In genomic region chr14:75630695-75631452, GRCh38 we compare ENCODE assay signal across 27 cellular contexts. TPM values are rescaled to one million over a fixed set of nuclear protein-coding genes. Genes with fewer than 3 reads are reported as not detected.
DNase-seq lines count a peak whose midpoint lies in the region; ATAC-seq, FAIRE-seq and TF ChIP-seq lines count a peak whose summit lies in the region.
"Had no signal": no experiment of that assay in that cellular context is flagged by ENCODE, and none has a peak within 500 bp of the region (broad histone marks: within the 10 kb centered on the region; RNA-seq: fewer than 3 reads in every experiment).

No MANE protein-coding gene starts in this region.

- H3K9ac ChIP-seq in HepG2 (ENCODE audit: insufficient read depth, low read depth, low read length) = no peak overlapping the region

- H3K36me3 Mint-ChIP-seq in activated T-helper 17 cell treated with anti-CD3 and anti-CD28 coated beads, Interleukin-2, amount 50 U/mL, for 72 hours (ENCODE audit: low read depth) = peaks cover 17% of the 10 kb centered on the region
- H3K36me3 Mint-ChIP-seq: activated naive CD4-positive, alpha-beta T cell treated with anti-CD3 and anti-CD28 coated beads, Interleukin-2, amount 10 ng/mL, durations not matched to agents 7 days and 5 days; CD8-positive, alpha-beta T cell had no signal

- TF ChIP-seq POLR2A in HepG2 (IDR thresholded peaks at IDR 0.05; ENCODE audit: insufficient read depth in 1 of 2, low read depth in 2 of 2, low read length in 2 of 2) (no peak), right lobe of liver (IDR thresholded peaks at IDR 0.05) (no peak), erythroblast (IDR thresholded peaks at IDR 0.05; ENCODE audit: low read length) (no peak)

- peak; percentile 30; the same call in 2 of the 3 replicates for ATAC-seq in HepG2
- no peak for ATAC-seq in right lobe of liver
- ATAC-seq in upper lobe of right lung = peak; percentile 19
- no peak for ATAC-seq in activated T-helper 17 cell treated with anti-CD3 and anti-CD28 coated beads, Interleukin-2, amount 50 U/mL, for 72 hours (replicated peaks)
- ATAC-seq: A549; activated CD4-positive, alpha-beta T cell treated with anti-CD3 and anti-CD28 coated beads for 36 hours; CD8-positive, alpha-beta T cell; heart right ventricle; T-helper 17 cell had no signal

- WGBS in HepG2 (ENCODE audit: low lambda C conversion rate) = 82% methylated on average over 6 of the region's 6 CpGs
- 70% methylated on average over 2 of the region's 6 CpGs for WGBS in right lobe of liver (ENCODE audit: insufficient coverage, low coverage, low lambda C conversion rate, missing lambda C conversion rate)

- no peak overlapping the region for H3K4me2 ChIP-seq in HepG2 (ENCODE audit: low read depth, low read length)
- H3K4me2 ChIP-seq: A549 had no signal

- H4K20me1 ChIP-seq in HepG2 (ENCODE audit: insufficient read depth, low read length) = no peaks in the 10 kb centered on the region

- H3K4me3 Mint-ChIP-seq in activated T-helper 17 cell treated with anti-CD3 and anti-CD28 coated beads, Interleukin-2, amount 50 U/mL, for 72 hours = no peak overlapping the region
- H3K4me3 Mint-ChIP-seq: activated CD4-positive, alpha-beta T cell treated with anti-CD3 and anti-CD28 coated beads for 36 hours; activated naive CD4-positive, alpha-beta T cell treated with anti-CD3 and anti-CD28 coated beads, Interleukin-2, amount 10 ng/mL, durations not matched to agents 7 days and 5 days; activated T-cell treated with anti-CD3 and anti-CD28 coated beads, Interleukin-2, amount 50 U/mL, for 24 hours; CD8-positive, alpha-beta T cell; T-helper 17 cell had no signal

- TF ChIP-seq CTCF in HepG2 (CRISPR knock-in tag; IDR thresholded peaks at IDR 0.05) (no peak), right lobe of liver (IDR thresholded peaks at IDR 0.05) (no peak), upper lobe of right lung (IDR thresholded peaks at IDR 0.05) (no peak)

- no peak overlapping the region for H3K27ac Mint-ChIP-seq in activated T-helper 17 cell treated with anti-CD3 and anti-CD28 coated beads, Interleukin-2, amount 50 U/mL, for 72 hours
- H3K27ac Mint-ChIP-seq: activated CD4-positive, alpha-beta T cell treated with anti-CD3 and anti-CD28 coated beads for 36 hours; activated naive CD4-positive, alpha-beta T cell treated with anti-CD3 and anti-CD28 coated beads, Interleukin-2, amount 10 ng/mL, durations not matched to agents 7 days and 5 days; activated T-cell treated with anti-CD3 and anti-CD28 coated beads, Interleukin-2, amount 50 U/mL, for 24 hours; CD8-positive, alpha-beta T cell; T-helper 17 cell had no signal

- H3K4me3 ChIP-seq in HepG2 (replicated peaks in 1 of 3; ENCODE audit: insufficient read depth in 1 of 3, low read depth in 2 of 3, low read length in 3 of 3) (no peak overlapping the region), right lobe of liver (no peak overlapping the region), upper lobe of right lung (no peak overlapping the region)
- H3K4me3 ChIP-seq: A549, HAP-1, heart right ventricle, prostate gland, uterus had no signal

- TF ChIP-seq RAD21 in HepG2 (CRISPR knock-in tag; IDR thresholded peaks at IDR 0.05) = no peak

- no peaks in the 10 kb centered on the region for H3K79me2 ChIP-seq in HepG2 (ENCODE audit: insufficient read depth, low read length)

- H2AFZ ChIP-seq in HepG2 (ENCODE audit: low read length) = no peak overlapping the region

- H3K27me3 ChIP-seq in HepG2 (ENCODE audit: control insufficient read depth in 1 of 2, insufficient read depth in 2 of 2, low read length in 2 of 2) (no peaks in the 10 kb centered on the region), right lobe of liver (no peaks in the 10 kb centered on the region), upper lobe of right lung (no peaks in the 10 kb centered on the region)
- H3K27me3 ChIP-seq: heart right ventricle, neutrophil, uterus had no signal

- H3K4me1 Mint-ChIP-seq in activated T-helper 17 cell treated with anti-CD3 and anti-CD28 coated beads, Interleukin-2, amount 50 U/mL, for 72 hours = no peaks in the 10 kb centered on the region
- H3K4me1 Mint-ChIP-seq: activated CD4-positive, alpha-beta T cell treated with anti-CD3 and anti-CD28 coated beads for 36 hours; activated naive CD4-positive, alpha-beta T cell treated with anti-CD3 and anti-CD28 coated beads, Interleukin-2, amount 10 ng/mL, durations not matched to agents 7 days and 5 days; T-helper 17 cell had no signal

- no peak overlapping the region for H3K27ac ChIP-seq in HepG2 (ENCODE audit: extremely low read length, insufficient read depth, low read length)
- no peak overlapping the region for H3K27ac ChIP-seq in right lobe of liver
- no peak overlapping the region for H3K27ac ChIP-seq in upper lobe of right lung
- H3K27ac ChIP-seq: A549, heart right ventricle, neutrophil, prostate gland, uterus had no signal

- peaks cover 47% of the 10 kb centered on the region for H3K4me1 ChIP-seq in HepG2 (ENCODE audit: insufficient read depth, low read length)
- H3K4me1 ChIP-seq in right lobe of liver = peaks cover 0 to 24% (median 11%) of the 10 kb centered on the region in 4 donors
- H3K4me1 ChIP-seq in upper lobe of right lung = no peaks in the 10 kb centered on the region
- H3K4me1 ChIP-seq: A549, HAP-1, prostate gland, uterus had no signal

- POLR2A ChIA-PET in HepG2 (lab: Yijun Ruan, JAX) = no interaction called here

- no peaks in the 10 kb centered on the region for H3K9me3 ChIP-seq in HepG2 (ENCODE audit: low read length)
- H3K9me3 ChIP-seq in right lobe of liver = no peaks in the 10 kb centered on the region
- H3K9me3 ChIP-seq in upper lobe of right lung = no peaks in the 10 kb centered on the region
- H3K9me3 ChIP-seq: A549, HAP-1, heart right ventricle, neutrophil, prostate gland, uterus had no signal

- no peak for TF ChIP-seq EP300 in HepG2 (IDR thresholded peaks at IDR 0.05; ENCODE audit: low read depth in 2 of 2, low read length in 2 of 2)
- TF ChIP-seq EP300 in HepG2 (CRISPR knock-in tag; IDR thresholded peaks at IDR 0.05; ENCODE audit: borderline replicate concordance) = no peak

- intact Hi-C loops in HepG2 (cut with micrococcal nuclease; ENCODE audit: unreplicated experiment) = no loop called here
- intact Hi-C loops in right lobe of liver (cut with DNase I) = no loop called here
- intact Hi-C loops in upper lobe of right lung (cut with DNase I) = no loop called here

- H3K9me3 Mint-ChIP-seq in activated T-helper 17 cell treated with anti-CD3 and anti-CD28 coated beads, Interleukin-2, amount 50 U/mL, for 72 hours = no peaks in the 10 kb centered on the region
- H3K9me3 Mint-ChIP-seq: activated naive CD4-positive, alpha-beta T cell treated with anti-CD3 and anti-CD28 coated beads, Interleukin-2, amount 10 ng/mL, durations not matched to agents 7 days and 5 days; activated T-cell treated with anti-CD3 and anti-CD28 coated beads, Interleukin-2, amount 50 U/mL, for 24 hours; CD8-positive, alpha-beta T cell had no signal

- CTCF ChIA-PET in HepG2 (lab: Yijun Ruan, JAX; ENCODE audit: low intra/inter-chr PET ratio, low total read pairs) = no interaction called here

- H3K27me3 Mint-ChIP-seq in activated T-helper 17 cell treated with anti-CD3 and anti-CD28 coated beads, Interleukin-2, amount 50 U/mL, for 72 hours = no peaks in the 10 kb centered on the region
- H3K27me3 Mint-ChIP-seq: activated CD4-positive, alpha-beta T cell treated with anti-CD3 and anti-CD28 coated beads for 36 hours; activated naive CD4-positive, alpha-beta T cell treated with anti-CD3 and anti-CD28 coated beads, Interleukin-2, amount 10 ng/mL, durations not matched to agents 7 days and 5 days; activated T-cell treated with anti-CD3 and anti-CD28 coated beads, Interleukin-2, amount 50 U/mL, for 24 hours; T-helper 17 cell had no signal

- H3K36me3 ChIP-seq in HepG2 (replicated peaks in 1 of 2; ENCODE audit: control insufficient read depth in 1 of 2, insufficient read depth in 2 of 2, low read length in 2 of 2) (peaks cover 2 to 10% of the 10 kb centered on the region in 2 experiments; a peak in 2 of 5 replicates), right lobe of liver (peaks cover 0 to 12% (median 0%) of the 10 kb centered on the region in 4 donors), upper lobe of right lung (no peaks in the 10 kb centered on the region)
- H3K36me3 ChIP-seq: HAP-1, neutrophil, prostate gland, uterus had no signal

- no TSS peak for BruUV-seq in HepG2 (replicated peaks; lab: Mats Ljungman, UMichigan)

- FAIRE-seq in HepG2 (lab: Jason Lieb, UNC) = no peak
- FAIRE-seq: A549, colon had no signal

- in situ Hi-C loops in HepG2 (cut with HindIII; ENCODE audit: extremely low pct_ligation_motif_present, low pct_unique_long_range_greater_than_20kb) = no loop called here

- DNase-seq in HepG2 (ENCODE audit: low spot score) (no peak), right lobe of liver (no peak), NCI-H69 (lab: John Stamatoyannopoulos, UW) (peak; percentile 28), iPS-NIHi7 (ENCODE audit: extremely low spot score) (peak; percentile 72), upper lobe of right lung (no peak), erythroblast (lab: John Stamatoyannopoulos, UW) (no peak)
- no peak for DNase-seq in stimulated activated CD4-positive, alpha-beta T cell treated with anti-CD3 and anti-CD28 coated beads, Interleukin-2, amount 100 ng/mL, for 24 hours
- DNase-seq: activated CD4-positive, alpha-beta T cell treated with anti-CD3 and anti-CD28 coated beads for 36 hours; activated naive CD4-positive, alpha-beta T cell treated with anti-CD3 and anti-CD28 coated beads, Interleukin-2, amount 10 ng/mL, durations not matched to agents 7 days and 5 days; activated T-cell treated with anti-CD3 and anti-CD28 coated beads, Interleukin-2, amount 50 U/mL, for 24 hours; amygdala; CD8-positive, alpha-beta T cell; DMS53; effector CD8-positive, alpha-beta T cell; heart right ventricle; IMR-90; NCI-H1105; NCI-H2029 treated with DMSO at 0.1 percent for 48 hours; NCI-H524 treated with DMSO at 0.1 percent for 48 hours; T-helper 17 cell; uterus had no signal

RNA-seq across cellular contexts. Expression of gene ERG28, which starts 29.8 kb away (rescaled TPM):
- total RNA-seq in HepG2 (2016; rRNA removed; fragmentation: Illumina TruSeq; extraction: Trizol) (21.5 and 27.3 TPM in 2 replicates), right lobe of liver (10 to 100 TPM in 5 of 6 experiments, 1 to 10 TPM in 1; 7.9 to 31.5 (median 20.1) TPM), upper lobe of right lung (36.1 TPM)
- total RNA-seq in HepG2 (2016; cell fraction: cytosol; rRNA removed; fragmentation: Illumina TruSeq; extraction: Trizol; ENCODE audit: low read depth) = 16.0 and 22.3 TPM in 2 replicates
- total RNA-seq in HepG2 (2016; cell fraction: insoluble cytoplasmic fraction; rRNA removed; fragmentation: Illumina TruSeq; extraction: Trizol) = 21.0 and 26.7 TPM in 2 replicates
- total RNA-seq in HepG2 (2016; cell fraction: membrane; rRNA removed; fragmentation: Illumina TruSeq; extraction: Trizol) = 22.9 and 30.8 TPM in 2 replicates
- total RNA-seq in HepG2 (2016; cell fraction: nucleus; rRNA removed; fragmentation: Illumina TruSeq; extraction: Trizol) = 20.8 and 22.6 TPM in 2 replicates
- 32.3 and 34.7 TPM in 2 replicates for polyA plus RNA-seq in HepG2 (2011; rRNA removed)
- 26.1 and 37.7 TPM in 2 replicates for polyA plus RNA-seq in HepG2 (2011; cell fraction: cytosol; rRNA removed)
- 5.1 and 9.0 TPM in 2 replicates for polyA plus RNA-seq in HepG2 (2011; cell fraction: nucleus; rRNA removed)
- 25.0 and 31.3 TPM in 2 replicates for polyA plus RNA-seq in HepG2 (2012)
- polyA plus RNA-seq in HepG2 (2016; cell fraction: cytosol; fragmentation: Illumina TruSeq; extraction: Trizol; ENCODE audit: low read depth) = 30.9 and 48.9 TPM in 2 replicates
- 45.2 and 45.6 TPM in 2 replicates for polyA plus RNA-seq in HepG2 (2016; cell fraction: insoluble cytoplasmic fraction; fragmentation: Illumina TruSeq; extraction: Trizol; ENCODE audit: low read depth)
- polyA plus RNA-seq in HepG2 (2016; cell fraction: membrane; fragmentation: Illumina TruSeq; extraction: Trizol; ENCODE audit: low read depth) = 42.1 and 53.5 TPM in 2 replicates
- polyA plus RNA-seq in HepG2 (2016; cell fraction: nucleus; fragmentation: Illumina TruSeq; extraction: Trizol; ENCODE audit: insufficient read depth, low read depth) = 59.5 and 64.5 TPM in 2 replicates
- 20.1 and 27.6 TPM in 2 replicates for polyA minus RNA-seq in HepG2 (2011; rRNA and poly(A)+ RNA removed; ENCODE audit: low replicate concordance)
- 7.5 and 9.6 TPM in 2 replicates for polyA minus RNA-seq in HepG2 (2011; cell fraction: cytosol; rRNA and poly(A)+ RNA removed)
- polyA minus RNA-seq in HepG2 (2011; cell fraction: nucleus; rRNA and poly(A)+ RNA removed) = 7.2 and 9.6 TPM in 2 replicates
- 10 to 100 TPM; 19.4 to 21.2 TPM for total RNA-seq in activated T-helper 17 cell treated with anti-CD3 and anti-CD28 coated beads, Interleukin-2, amount 50 U/mL, for 72 hours

RNA-seq across cellular contexts. Expression of gene TTLL5, which starts 30.2 kb away (rescaled TPM):
- total RNA-seq in HepG2 (2016; rRNA removed; fragmentation: Illumina TruSeq; extraction: Trizol) (18.8 and 22.0 TPM in 2 replicates), right lobe of liver (10 to 100 TPM in 4 of 6 experiments, 1 to 10 TPM in 2; 7.4 to 13.8 (median 11.9) TPM), upper lobe of right lung (26.0 TPM)
- total RNA-seq in HepG2 (2016; cell fraction: cytosol; rRNA removed; fragmentation: Illumina TruSeq; extraction: Trizol; ENCODE audit: low read depth) = 11.0 and 13.0 TPM in 2 replicates
- 18.4 and 19.9 TPM in 2 replicates for total RNA-seq in HepG2 (2016; cell fraction: insoluble cytoplasmic fraction; rRNA removed; fragmentation: Illumina TruSeq; extraction: Trizol)
- 15.7 and 19.1 TPM in 2 replicates for total RNA-seq in HepG2 (2016; cell fraction: membrane; rRNA removed; fragmentation: Illumina TruSeq; extraction: Trizol)
- total RNA-seq in HepG2 (2016; cell fraction: nucleus; rRNA removed; fragmentation: Illumina TruSeq; extraction: Trizol) = 48.7 and 50.9 TPM in 2 replicates
- 9.5 and 11.8 TPM in 2 replicates for polyA plus RNA-seq in HepG2 (2011; rRNA removed)
- 7.3 and 8.3 TPM in 2 replicates for polyA plus RNA-seq in HepG2 (2011; cell fraction: cytosol; rRNA removed)
- 11.3 and 11.7 TPM in 2 replicates for polyA plus RNA-seq in HepG2 (2011; cell fraction: nucleus; rRNA removed)
- 10.1 and 11.0 TPM in 2 replicates for polyA plus RNA-seq in HepG2 (2012)
- polyA plus RNA-seq in HepG2 (2016; cell fraction: cytosol; fragmentation: Illumina TruSeq; extraction: Trizol; ENCODE audit: low read depth) = 5.1 and 5.9 TPM in 2 replicates
- 23.6 and 26.9 TPM in 2 replicates for polyA plus RNA-seq in HepG2 (2016; cell fraction: insoluble cytoplasmic fraction; fragmentation: Illumina TruSeq; extraction: Trizol; ENCODE audit: low read depth)
- 15.3 and 15.6 TPM in 2 replicates for polyA plus RNA-seq in HepG2 (2016; cell fraction: membrane; fragmentation: Illumina TruSeq; extraction: Trizol; ENCODE audit: low read depth)
- polyA plus RNA-seq in HepG2 (2016; cell fraction: nucleus; fragmentation: Illumina TruSeq; extraction: Trizol; ENCODE audit: insufficient read depth, low read depth) = 18.3 and 22.1 TPM in 2 replicates
- 29.7 and 74.9 TPM in 2 replicates for polyA minus RNA-seq in HepG2 (2011; rRNA and poly(A)+ RNA removed; ENCODE audit: low replicate concordance)
- polyA minus RNA-seq in HepG2 (2011; cell fraction: cytosol; rRNA and poly(A)+ RNA removed) = 13.5 and 18.4 TPM in 2 replicates
- polyA minus RNA-seq in HepG2 (2011; cell fraction: nucleus; rRNA and poly(A)+ RNA removed) = 88.6 and 109 TPM in 2 replicates
- 10 to 100 TPM; 24.6 to 36.3 TPM for total RNA-seq in activated T-helper 17 cell treated with anti-CD3 and anti-CD28 coated beads, Interleukin-2, amount 50 U/mL, for 72 hours

RNA-seq across cellular contexts. Expression of gene FLVCR2, which starts 52.5 kb away (rescaled TPM):
- total RNA-seq in HepG2 (2016; rRNA removed; fragmentation: Illumina TruSeq; extraction: Trizol) = 5.5 and 9.9 TPM in 2 replicates
- 7.3 and 7.4 TPM in 2 replicates for total RNA-seq in HepG2 (2016; cell fraction: cytosol; rRNA removed; fragmentation: Illumina TruSeq; extraction: Trizol; ENCODE audit: low read depth)
- total RNA-seq in HepG2 (2016; cell fraction: insoluble cytoplasmic fraction; rRNA removed; fragmentation: Illumina TruSeq; extraction: Trizol) = 5.0 and 9.9 TPM in 2 replicates
- 4.0 TPM in 2 replicates for total RNA-seq in HepG2 (2016; cell fraction: membrane; rRNA removed; fragmentation: Illumina TruSeq; extraction: Trizol)
- total RNA-seq in HepG2 (2016; cell fraction: nucleus; rRNA removed; fragmentation: Illumina TruSeq; extraction: Trizol) = 10.9 and 16.4 TPM in 2 replicates
- polyA plus RNA-seq in HepG2 (2011; rRNA removed) = 10.5 and 10.8 TPM in 2 replicates
- 7.4 and 9.1 TPM in 2 replicates for polyA plus RNA-seq in HepG2 (2011; cell fraction: cytosol; rRNA removed)
- polyA plus RNA-seq in HepG2 (2011; cell fraction: nucleus; rRNA removed) = 8.0 and 8.1 TPM in 2 replicates
- polyA plus RNA-seq in HepG2 (2012) = 5.6 and 6.4 TPM in 2 replicates
- 0.65 and 1.3 TPM in 2 replicates for polyA plus RNA-seq in HepG2 (2016; cell fraction: cytosol; fragmentation: Illumina TruSeq; extraction: Trizol; ENCODE audit: low read depth)
- polyA plus RNA-seq in HepG2 (2016; cell fraction: insoluble cytoplasmic fraction; fragmentation: Illumina TruSeq; extraction: Trizol; ENCODE audit: low read depth) = 4.2 and 5.4 TPM in 2 replicates
- polyA plus RNA-seq in HepG2 (2016; cell fraction: membrane; fragmentation: Illumina TruSeq; extraction: Trizol; ENCODE audit: low read depth) = 1.6 and 1.8 TPM in 2 replicates
- polyA plus RNA-seq in HepG2 (2016; cell fraction: nucleus; fragmentation: Illumina TruSeq; extraction: Trizol; ENCODE audit: insufficient read depth, low read depth) = 10.5 and 14.8 TPM in 2 replicates
- polyA minus RNA-seq in HepG2 (2011; rRNA and poly(A)+ RNA removed; ENCODE audit: low replicate concordance) = 13.9 and 28.4 TPM in 2 replicates
- 9.8 and 11.6 TPM in 2 replicates for polyA minus RNA-seq in HepG2 (2011; cell fraction: cytosol; rRNA and poly(A)+ RNA removed)
- 15.9 and 16.5 TPM in 2 replicates for polyA minus RNA-seq in HepG2 (2011; cell fraction: nucleus; rRNA and poly(A)+ RNA removed)
- 10 to 100 TPM; 17.0 to 42.8 (median 27.8) TPM for total RNA-seq in right lobe of liver
- total RNA-seq in upper lobe of right lung = 28.6 TPM
- total RNA-seq in activated T-helper 17 cell treated with anti-CD3 and anti-CD28 coated beads, Interleukin-2, amount 50 U/mL, for 72 hours = 10 to 100 TPM in 1 of 2 donors, 1 to 10 TPM in 1; 8.5 to 18.5 TPM

Comparison
In these comparisons a context has a peak if more than half of its experiments do, and no peak if none do; other contexts are left out.
1. ATAC-seq: peak in HepG2 (single experiment) and upper lobe of right lung (single experiment); none in right lobe of liver (0 of 4) and activated T-helper 17 cell treated with anti-CD3 and anti-CD28 coated beads, Interleukin-2, amount 50 U/mL, for 72 hours (single experiment).
2. DNase-seq: peak in NCI-H69 (single experiment) and iPS-NIHi7 (single experiment); none in HepG2 (single experiment), right lobe of liver (0 of 3), upper lobe of right lung (single experiment), erythroblast (0 of 2) and stimulated activated CD4-positive, alpha-beta T cell treated with anti-CD3 and anti-CD28 coated beads, Interleukin-2, amount 100 ng/mL, for 24 hours (0 of 2).